Comparison of ENCODE assay signal across 1 cellular context in genomic region chr2:219444566-219445091, GRCh38.
TF ChIP-seq lines count a peak whose summit lies in the region.

No MANE protein-coding gene starts in this region.

TF ChIP-seq in IMR-90, 13 proteins besides CTCF, POLR2A, EP300 and RAD21:
- no peak for TF ChIP-seq ELK1 (IDR thresholded peaks at IDR 0.05; ENCODE audit: borderline replicate concordance, low read depth, low read length)
- no peak for TF ChIP-seq BHLHE40 (IDR thresholded peaks at IDR 0.05; ENCODE audit: low read depth, low read length)
- TF ChIP-seq SMC3 (IDR thresholded peaks at IDR 0.05; ENCODE audit: low read depth, low read length): no peak
- no peak for TF ChIP-seq USF2 (IDR thresholded peaks at IDR 0.05; ENCODE audit: low read depth, low read length)
- no peak for TF ChIP-seq MAZ (IDR thresholded peaks at IDR 0.05; ENCODE audit: borderline replicate concordance, low read depth, low read length)
- TF ChIP-seq RFX5 (IDR thresholded peaks at IDR 0.05; ENCODE audit: low read depth, low read length): no peak
- no peak for TF ChIP-seq FOS (IDR thresholded peaks at IDR 0.05; ENCODE audit: low read depth, low read length)
- TF ChIP-seq MXI1 (IDR thresholded peaks at IDR 0.05; ENCODE audit: borderline replicate concordance, low read depth, low read length): no peak
- TF ChIP-seq CHD1 (IDR thresholded peaks at IDR 0.05; ENCODE audit: low read depth, low read length): no peak
- TF ChIP-seq CEBPB (IDR thresholded peaks at IDR 0.05; ENCODE audit: low read depth, low read length): no peak
- no peak for TF ChIP-seq MAFK (IDR thresholded peaks at IDR 0.05; ENCODE audit: low read depth, low read length)
